In genomic region chr14:61934385-61934784, GRCh38 we compare ENCODE assay signal across 1 cellular context.
TF ChIP-seq lines count a peak whose summit lies in the region.

No MANE protein-coding gene starts in this region.

TF ChIP-seq in GM23338, 12 proteins besides CTCF, POLR2A, EP300 and RAD21 (continued from another document):
- TF ChIP-seq ZNF462 (CRISPR knock-in tag; IDR thresholded peaks at IDR 0.05) (no peak), ZNF114 (CRISPR knock-in tag; IDR thresholded peaks at IDR 0.05) (no peak), POLR2AphosphoS5 (IDR thresholded peaks at IDR 0.05; ENCODE audit: low read depth) (no peak), EZH2 (IDR thresholded peaks at IDR 0.05; ENCODE audit: low read depth, unreplicated experiment) (no peak), ZNF331 (CRISPR knock-in tag; IDR thresholded peaks at IDR 0.05; ENCODE audit: low read depth) (no peak), EZH2phosphoT487 (IDR thresholded peaks at IDR 0.05; ENCODE audit: unreplicated experiment) (no peak), JUNB (IDR thresholded peaks at IDR 0.05; ENCODE audit: unreplicated experiment) (no peak)
